Comparison of ENCODE assay signal across 9 cellular contexts in genomic region chr15:94263341-94264273, GRCh38. TPM values are rescaled to one million over a fixed set of nuclear protein-coding genes. Genes with fewer than 3 reads are reported as not detected.
DNase-seq lines count a peak whose midpoint lies in the region; ATAC-seq and TF ChIP-seq lines count a peak whose summit lies in the region.
"Had no signal": no experiment of that assay in that cellular context is flagged by ENCODE, and none has a peak within 500 bp of the region (broad histone marks: within the 10 kb centered on the region; RNA-seq: fewer than 3 reads in every experiment).

No MANE protein-coding gene starts in this region.

- no peaks in the 10 kb centered on the region for H3K36me3 Mint-ChIP-seq in Caco-2 (ENCODE audit: insufficient read depth, unreplicated experiment)

- no peaks in the 10 kb centered on the region for H3K9me3 ChIP-seq in adrenal gland (replicated peaks in 1 of 3)
- H3K9me3 ChIP-seq in esophagus muscularis mucosa = no peaks in the 10 kb centered on the region
- no peaks in the 10 kb centered on the region for H3K9me3 ChIP-seq in Caco-2

- no peak overlapping the region for H3K4me3 Mint-ChIP-seq in Caco-2 (ENCODE audit: unreplicated experiment)
- H3K4me3 Mint-ChIP-seq: GM23338 had no signal

- POLR2A ChIA-PET in Caco-2 (lab: Charles Lee) = no interaction called here

- DNase-seq in GM04503 (ENCODE audit: low read depth) (peak; percentile 31), fibroblast of mammary gland (ENCODE audit: low read depth) (peak; percentile 89), adrenal gland (no peak), esophagus muscularis mucosa (ENCODE audit: extremely low spot score) (no peak), anterior cingulate cortex (lab: John Stamatoyannopoulos, UW) (no peak), Caco-2 (no peak)

- no peak for TF ChIP-seq EP300 in esophagus muscularis mucosa (IDR thresholded peaks at IDR 0.05)

- intact Hi-C loops in adrenal gland (cut with DNase I) = no loop called here
- intact Hi-C loops in esophagus muscularis mucosa (cut with DNase I) = no loop called here
- intact Hi-C loops in Caco-2 (cut with micrococcal nuclease; ENCODE audit: unreplicated experiment) = no loop called here

- no peak overlapping the region for H3K27ac ChIP-seq in adrenal gland
- H3K27ac ChIP-seq in esophagus muscularis mucosa (replicated peaks in 1 of 4) = no peak overlapping the region

- ATAC-seq in GM21367 (IDR thresholded peaks at IDR 0.05; ENCODE audit: unreplicated experiment) (peak; percentile 47), HG03469 (IDR thresholded peaks at IDR 0.05; ENCODE audit: unreplicated experiment) (peak; percentile 53)
- ATAC-seq: GM23338 had no signal

- H3K4me1 Mint-ChIP-seq in Caco-2 (ENCODE audit: low read depth, unreplicated experiment) = peaks cover 5% of the 10 kb centered on the region

- no TSS peak for BruUV-seq in Caco-2 (replicated peaks; lab: Mats Ljungman, UMichigan)

- TF ChIP-seq POLR2A in adrenal gland (IDR thresholded peaks at IDR 0.05) = no peak
- no peak for TF ChIP-seq POLR2A in esophagus muscularis mucosa (IDR thresholded peaks at IDR 0.05; ENCODE audit: low read depth)

- H3K9me3 Mint-ChIP-seq in Caco-2 (ENCODE audit: unreplicated experiment) = no peaks in the 10 kb centered on the region
- H3K9me3 Mint-ChIP-seq: GM23338 had no signal

- WGBS in adrenal gland, 4 donors = 80 to 86% (median 83%) methylated on average over 7 of the region's 7 CpGs
- 62% methylated on average over 7 of the region's 7 CpGs for WGBS in esophagus muscularis mucosa

- H3K36me3 ChIP-seq in adrenal gland (replicated peaks in 1 of 2) (no peaks in the 10 kb centered on the region), esophagus muscularis mucosa (no peaks in the 10 kb centered on the region), Caco-2 (ENCODE audit: control insufficient read depth, insufficient read depth, low read length) (no peaks in the 10 kb centered on the region)

- H3K27ac Mint-ChIP-seq in Caco-2 (ENCODE audit: unreplicated experiment) = no peak overlapping the region
- H3K27ac Mint-ChIP-seq: GM23338 had no signal

- no peaks in the 10 kb centered on the region for H3K4me1 ChIP-seq in adrenal gland (replicated peaks in 1 of 2)
- peaks cover 0 to 6% (median 2%) of the 10 kb centered on the region in 4 donors for H3K4me1 ChIP-seq in esophagus muscularis mucosa
- H3K4me1 ChIP-seq in Caco-2 = no peaks in the 10 kb centered on the region

- CTCF ChIA-PET in Caco-2 (lab: Charles Lee) = no interaction called here

- H3K27me3 Mint-ChIP-seq in Caco-2 (ENCODE audit: insufficient read depth, unreplicated experiment) = no peaks in the 10 kb centered on the region

- no peak for TF ChIP-seq CTCF in fibroblast of mammary gland (conservative IDR thresholded peaks at IDR 0.05; ENCODE audit: control insufficient read depth, insufficient read depth, low read depth, low read length)
- no peak for TF ChIP-seq CTCF in adrenal gland (IDR thresholded peaks at IDR 0.05)
- TF ChIP-seq CTCF in esophagus muscularis mucosa (IDR thresholded peaks at IDR 0.05) = no peak
- no peak for TF ChIP-seq CTCF in Caco-2 (IDR thresholded peaks at IDR 0.05; ENCODE audit: insufficient read depth in 1 of 2, low read depth in 1 of 2, low read length in 1 of 2, severe bottlenecking in 1 of 2, unreplicated experiment in 1 of 2)

- no peaks in the 10 kb centered on the region for H3K27me3 ChIP-seq in adrenal gland
- no peaks in the 10 kb centered on the region for H3K27me3 ChIP-seq in esophagus muscularis mucosa
- H3K27me3 ChIP-seq in Caco-2 (replicated peaks; ENCODE audit: control insufficient read depth, insufficient read depth, low read length) = no peaks in the 10 kb centered on the region

- no peak overlapping the region for H3K4me3 ChIP-seq in fibroblast of mammary gland (ENCODE audit: control insufficient read depth, low read depth, low read length)
- no peak overlapping the region for H3K4me3 ChIP-seq in adrenal gland
- no peak overlapping the region for H3K4me3 ChIP-seq in esophagus muscularis mucosa
- no peak overlapping the region for H3K4me3 ChIP-seq in Caco-2 (ENCODE audit: low read depth, low read length)
- H3K4me3 ChIP-seq: GM23338 had no signal

RNA-seq across cellular contexts. Expression of gene MCTP2, which starts 32.2 kb away (rescaled TPM):
- 10 to 100 TPM in 7 of 8 donors, 1 to 10 TPM in 1; 6.8 to 21.3 (median 17.9) TPM for total RNA-seq in adrenal gland
- 10 to 100 TPM in 1 of 3 donors, 1 to 10 TPM in 2; 2.7 to 12.1 (median 4.7) TPM for polyA plus RNA-seq in adrenal gland
- total RNA-seq in esophagus muscularis mucosa = 10 to 100 TPM in 1 of 4 donors, 1 to 10 TPM in 3; 2.4 to 14.6 (median 4.4) TPM
- total RNA-seq in Caco-2 (2022) = 9.9 and 10.9 TPM in 2 replicates

Comparison
In these comparisons a context has a peak if more than half of its experiments do, and no peak if none do; other contexts are left out.
1. DNase-seq: peak in GM04503 (single experiment) and fibroblast of mammary gland (single experiment); none in adrenal gland (0 of 7), esophagus muscularis mucosa (single experiment), anterior cingulate cortex (0 of 58) and Caco-2 (0 of 2).